Comparison of ENCODE assay signal across 8 cellular contexts in the genomic region with DNA sequence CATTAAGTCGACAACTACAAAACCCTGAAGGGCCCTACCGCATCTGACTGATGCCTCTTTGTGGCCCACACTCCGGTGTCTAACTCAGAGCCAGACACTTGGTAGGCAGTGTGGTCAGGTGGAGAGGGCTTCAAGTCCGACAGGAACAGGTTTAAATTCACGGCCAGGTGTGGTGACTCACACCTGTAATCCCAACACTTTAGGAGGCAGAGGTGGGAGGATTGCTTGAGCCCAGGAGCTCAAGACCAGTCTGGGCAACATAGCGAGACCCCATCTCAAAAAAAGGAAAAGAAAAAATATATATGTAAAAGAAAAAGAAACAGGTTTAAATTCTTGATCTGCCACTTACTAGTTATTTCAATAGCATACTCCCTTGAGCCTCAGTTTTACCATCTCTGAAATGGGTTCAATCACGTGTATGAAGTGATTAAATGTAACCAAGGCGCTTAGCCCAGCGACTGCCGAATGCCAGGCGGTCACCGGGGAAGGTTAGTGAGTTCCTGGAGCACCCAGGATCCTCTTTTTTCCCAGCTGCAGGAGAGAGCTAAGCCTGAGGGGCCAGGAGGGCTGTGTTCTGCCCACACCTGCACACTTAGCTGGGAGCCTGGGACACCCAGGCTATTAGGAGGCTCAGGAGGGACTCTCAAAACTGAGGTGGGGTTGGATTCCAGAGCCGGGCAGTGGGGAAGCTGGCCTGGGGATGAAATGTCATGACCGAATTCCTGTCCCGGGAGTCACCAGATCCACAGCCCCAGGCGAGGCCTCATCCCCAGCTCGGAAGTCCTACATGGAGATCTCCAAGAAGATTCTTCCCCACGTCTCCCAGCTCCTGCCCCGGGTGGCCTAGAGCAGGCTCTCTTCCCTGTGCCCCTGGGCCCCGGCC. TPM values are rescaled to one million over a fixed set of nuclear protein-coding genes. Genes with fewer than 3 reads are reported as not detected.
A peak's percentile ranks its signal among the peaks of the same experiment; 100 is the strongest.
DNase-seq lines count a peak whose midpoint lies in the region; ATAC-seq and TF ChIP-seq lines count a peak whose summit lies in the region.

No MANE protein-coding gene starts in this region.

- H3K27me3 Mint-ChIP-seq in activated naive CD4-positive, alpha-beta T cell treated with anti-CD3 and anti-CD28 coated beads, Interleukin-2, amount 10 ng/mL, durations not matched to agents 7 days and 5 days = peaks cover 17% of the 10 kb centered on the region
- H3K27me3 Mint-ChIP-seq in type B pancreatic cell = peaks cover 7% of the 10 kb centered on the region

- peaks cover 38% of the 10 kb centered on the region for H3K4me1 Mint-ChIP-seq in activated naive CD4-positive, alpha-beta T cell treated with anti-CD3 and anti-CD28 coated beads, Interleukin-2, amount 10 ng/mL, durations not matched to agents 7 days and 5 days
- H3K4me1 Mint-ChIP-seq in type B pancreatic cell (ENCODE audit: unreplicated experiment) = peaks cover 27% of the 10 kb centered on the region

- H3K36me3 ChIP-seq in Peyer's patch (no peaks in the 10 kb centered on the region), duodenal mucosa (ENCODE audit: control insufficient read depth in 1 of 2, insufficient read depth in 2 of 2, low read length in 2 of 2) (peaks cover 4 to 8% of the 10 kb centered on the region in 2 donors), lung (ENCODE audit: control insufficient read depth in 2 of 2, insufficient read depth in 2 of 2, low read length in 2 of 2) (no peaks in the 10 kb centered on the region)

- no peaks in the 10 kb centered on the region for H3K36me3 Mint-ChIP-seq in activated naive CD4-positive, alpha-beta T cell treated with anti-CD3 and anti-CD28 coated beads, Interleukin-2, amount 10 ng/mL, durations not matched to agents 7 days and 5 days
- no peaks in the 10 kb centered on the region for H3K36me3 Mint-ChIP-seq in type B pancreatic cell

- H3K27ac Mint-ChIP-seq in activated naive CD4-positive, alpha-beta T cell treated with anti-CD3 and anti-CD28 coated beads, Interleukin-2, amount 10 ng/mL, durations not matched to agents 7 days and 5 days = peak overlapping the region; percentile 81
- peak overlapping the region; percentile 88 for H3K27ac Mint-ChIP-seq in type B pancreatic cell

- peak overlapping the region; percentile 83 to 99 (median 91) for H3K4me3 ChIP-seq in Peyer's patch
- peak overlapping the region; percentile 90 to 92 for H3K4me3 ChIP-seq in duodenal mucosa (ENCODE audit: low read depth in 1 of 2, low read length in 2 of 2)
- peak overlapping the region; percentile 86 for H3K4me3 ChIP-seq in lung

- H3K9me3 ChIP-seq in Peyer's patch = no peaks in the 10 kb centered on the region
- H3K9me3 ChIP-seq in duodenal mucosa (ENCODE audit: control insufficient read depth in 1 of 2, low read length in 2 of 2) = no peaks in the 10 kb centered on the region
- H3K9me3 ChIP-seq in lung (ENCODE audit: control insufficient read depth in 2 of 2, insufficient read depth in 1 of 2, low read length in 1 of 2) = no peaks in the 10 kb centered on the region

- TF ChIP-seq POLR2A in Peyer's patch (IDR thresholded peaks at IDR 0.05) = no peak

- no peak for TF ChIP-seq CTCF in Peyer's patch (IDR thresholded peaks at IDR 0.05)
- TF ChIP-seq CTCF in lung (IDR thresholded peaks at IDR 0.05; ENCODE audit: control extremely low read depth, extremely low read depth) = no peak
- TF ChIP-seq CTCF in type B pancreatic cell (conservative IDR thresholded peaks at IDR 0.05) = no peak

- CTCF ChIA-PET in activated naive CD4-positive, alpha-beta T cell treated with anti-CD3 and anti-CD28 coated beads, Interleukin-2, amount 10 ng/mL, durations not matched to agents 7 days and 5 days (lab: Charles Lee) = interaction anchor here (0.7 to 3.7 kb wide), 14 partner anchors 8 to 686 kb away, joined by 3 to 27 read pairs (median 6); a partner anchor contains a TSS

- no peaks in the 10 kb centered on the region for H3K27me3 ChIP-seq in Peyer's patch
- H3K27me3 ChIP-seq in duodenal mucosa (ENCODE audit: control insufficient read depth in 1 of 2, insufficient read depth in 2 of 2, low read length in 2 of 2) = no peaks in the 10 kb centered on the region
- no peaks in the 10 kb centered on the region for H3K27me3 ChIP-seq in lung (ENCODE audit: control insufficient read depth, insufficient read depth)

- H3K9me3 Mint-ChIP-seq in activated naive CD4-positive, alpha-beta T cell treated with anti-CD3 and anti-CD28 coated beads, Interleukin-2, amount 10 ng/mL, durations not matched to agents 7 days and 5 days = no peaks in the 10 kb centered on the region
- H3K9me3 Mint-ChIP-seq in type B pancreatic cell = no peaks in the 10 kb centered on the region

- H3K4me1 ChIP-seq in Peyer's patch (peaks cover 2 to 50% (median 10%) of the 10 kb centered on the region in 4 donors), duodenal mucosa (ENCODE audit: control insufficient read depth in 1 of 2, insufficient read depth in 2 of 2, low read length in 2 of 2) (peaks cover 37% of the 10 kb centered on the region in 2 donors), lung (ENCODE audit: control insufficient read depth in 2 of 2, insufficient read depth in 2 of 2, low read length in 2 of 2) (peaks cover 10 to 19% of the 10 kb centered on the region in 2 donors)

- peak overlapping the region; percentile 83 to 91 for H3K9ac ChIP-seq in duodenal mucosa (ENCODE audit: low read depth in 1 of 2, low read length in 2 of 2)

- H3K4me3 Mint-ChIP-seq in activated naive CD4-positive, alpha-beta T cell treated with anti-CD3 and anti-CD28 coated beads, Interleukin-2, amount 10 ng/mL, durations not matched to agents 7 days and 5 days = peak overlapping the region; percentile 80
- peak overlapping the region; percentile 86 for H3K4me3 Mint-ChIP-seq in type B pancreatic cell

- peak overlapping the region; percentile 84 to 98 (median 92) for H3K27ac ChIP-seq in Peyer's patch
- peak overlapping the region; percentile 82 for H3K27ac ChIP-seq in duodenal mucosa (ENCODE audit: low read depth, low read length)
- peak overlapping the region; percentile 95 to 98 for H3K27ac ChIP-seq in lung (ENCODE audit: low read depth in 1 of 2, low read length in 1 of 2)

- peak; percentile 5 for ATAC-seq in lung (ENCODE audit: insufficient read depth, low FRiP score)
- ATAC-seq in HG03521 (IDR thresholded peaks at IDR 0.05; ENCODE audit: unreplicated experiment) = no peak
- ATAC-seq in GM21515 (IDR thresholded peaks at IDR 0.05; ENCODE audit: unreplicated experiment) = no peak

- 43 to 58% methylated on average over 20 of the region's 20 CpGs for WGBS in lung, 2 donors

- peak; percentile 27 for DNase-seq in activated naive CD4-positive, alpha-beta T cell treated with anti-CD3 and anti-CD28 coated beads, Interleukin-2, amount 10 ng/mL, durations not matched to agents 7 days and 5 days
- DNase-seq in activated naive CD4-positive, alpha-beta T cell (lab: John Stamatoyannopoulos, UW) = no peak
- DNase-seq in Peyer's patch (peak in 2 of 3 donors; percentile 27 to 67), lung (ENCODE audit: low spot score) (peak; percentile 35), type B pancreatic cell (ENCODE audit: extremely low spot score, unreplicated experiment) (no peak)

RNA-seq across cellular contexts. Expression of a gene that starts 0.9 kb away (rescaled TPM):
- 100 to 1,000 TPM in 3 of 4 donors, 10 to 100 TPM in 1; 87.5 to 211 (median 196) TPM for total RNA-seq in Peyer's patch
- total RNA-seq in lung = 100 to 1,000 TPM in 1 of 2 donors, 10 to 100 TPM in 1; 33.2 to 123 TPM
- 100 to 1,000 TPM; 101 to 193 TPM for polyA plus RNA-seq in lung
- total RNA-seq in type B pancreatic cell (ENCODE audit: low replicate concordance) = 38.1 and 71.3 TPM in 2 replicates

RNA-seq across cellular contexts. Expression of a gene that starts 26.9 kb away (rescaled TPM):
- total RNA-seq in Peyer's patch (100 to 1,000 TPM in 3 of 4 donors, 10 to 100 TPM in 1; 92.4 to 168 (median 140) TPM), lung (100 to 1,000 TPM in 1 of 2 donors, 10 to 100 TPM in 1; 71.2 to 101 TPM), type B pancreatic cell (ENCODE audit: low replicate concordance) (88.3 and 118 TPM in 2 replicates)
- polyA plus RNA-seq in lung = 100 to 1,000 TPM; 115 to 190 TPM

RNA-seq across cellular contexts. Expression of a gene that starts 27.1 kb away (rescaled TPM):
- total RNA-seq in Peyer's patch = 1 to 10 TPM; 7.5 to 8.4 (median 8.2) TPM
- total RNA-seq in lung = 10 to 100 TPM in 1 of 2 donors, 1 to 10 TPM in 1; 5.0 to 28.5 TPM
- polyA plus RNA-seq in lung = 10 to 100 TPM; 44.4 to 52.1 TPM
- 42.5 and 44.7 TPM in 2 replicates for total RNA-seq in type B pancreatic cell (ENCODE audit: low replicate concordance)

RNA-seq across cellular contexts. Expression of a gene that starts 32.7 kb away (rescaled TPM):
- total RNA-seq in Peyer's patch (10 to 100 TPM; 18.2 to 41.5 (median 32.4) TPM), lung (10 to 100 TPM; 33.4 to 40.1 TPM), type B pancreatic cell (ENCODE audit: low replicate concordance) (42.0 and 46.5 TPM in 2 replicates)
- polyA plus RNA-seq in lung = 10 to 100 TPM; 12.5 to 19.8 TPM

RNA-seq across cellular contexts. Expression of a gene that starts 50.2 kb away (rescaled TPM):
- 1 to 10 TPM in 3 of 4 donors, under 1 TPM in 1; 0.53 to 6.2 (median 2.5) TPM for total RNA-seq in Peyer's patch
- 10 to 100 TPM in 1 of 2 donors, 1 to 10 TPM in 1; 6.1 to 13.4 TPM for total RNA-seq in lung
- 1 to 10 TPM; 1.5 to 2.6 TPM for polyA plus RNA-seq in lung
- 12.4 and 23.4 TPM in 2 replicates for total RNA-seq in type B pancreatic cell (ENCODE audit: low replicate concordance)

Comparison
In these comparisons a context has a peak if more than half of its experiments do, and no peak if none do; other contexts are left out.
1. DNase-seq: peak in activated naive CD4-positive, alpha-beta T cell treated with anti-CD3 and anti-CD28 coated beads, Interleukin-2, amount 10 ng/mL, durations not matched to agents 7 days and 5 days (single experiment), Peyer's patch (2 of 3) and lung (single experiment); none in activated naive CD4-positive, alpha-beta T cell (0 of 4) and type B pancreatic cell (single experiment).
2. Peak in every context shown above with its lines, with median percentiles within 50 percentile points of each other: H3K27ac ChIP-seq and H3K4me3 ChIP-seq.